In the genomic region with DNA sequence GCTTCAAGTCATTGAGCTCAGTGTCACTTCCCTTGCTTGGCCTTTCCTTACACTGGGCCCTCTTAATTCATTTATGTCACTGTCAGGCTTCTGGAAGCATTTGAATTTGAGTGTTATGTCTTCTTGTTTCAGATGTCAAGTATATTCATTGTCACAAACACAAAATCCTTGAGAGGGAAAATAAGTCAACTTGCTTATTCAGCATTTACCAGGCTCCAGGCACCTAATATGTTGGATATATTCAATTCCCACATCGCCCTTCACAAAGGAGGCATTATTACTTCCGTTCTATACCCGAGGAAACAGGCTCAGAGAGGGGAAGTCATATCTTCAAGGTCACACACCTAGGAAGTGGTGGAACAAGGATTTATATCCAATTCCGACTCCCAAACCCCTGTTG, we compare ENCODE assay signal across 31 cellular contexts.
"Had no signal": no experiment of that assay in that cellular context is flagged by ENCODE, and none has a peak within 500 bp of the region (broad histone marks: within the 10 kb centered on the region; RNA-seq: fewer than 3 reads in every experiment).

No MANE protein-coding gene starts in this region.

- DNase-seq: naive B cell; naive thymus-derived CD8-positive, alpha-beta T cell; nephron progenitor cell; occipital lobe; ovary; posterior cingulate gyrus; psoas muscle; right cardiac atrium; spleen; stimulated activated CD4-positive, alpha-beta T cell treated with anti-CD3 and anti-CD28 coated beads, Interleukin-12 subunit alpha, Interleukin-12 subunit beta, amount 100 ng/mL, for 4 hours; stimulated activated CD4-positive, alpha-beta T cell treated with anti-CD3 and anti-CD28 coated beads, Interleukin-1b, Interleukin-23, amount 100 ng/mL, for 48 hours; stimulated activated CD4-positive, alpha-beta T cell treated with anti-CD3 and anti-CD28 coated beads, Interleukin-4, amount 100 ng/mL, for 1 hour; stimulated activated CD4-positive, alpha-beta T cell treated with anti-CD3 and anti-CD28 coated beads, Interleukin-4, amount 100 ng/mL, for 4 hours; stimulated activated CD8-positive, alpha-beta memory T cell treated with anti-CD3 and anti-CD28 coated beads, Interleukin-4, amount 100 ng/mL, for 48 hours; stimulated activated naive CD4-positive, alpha-beta T cell; stimulated activated naive CD8-positive, alpha-beta T cell treated with anti-CD3 and anti-CD28 coated beads, Interleukin-15, amount 100 ng/mL, for 72 hours; stimulated activated naive CD8-positive, alpha-beta T cell treated with anti-CD3 and anti-CD28 coated beads, Interleukin-15, Interleukin-2, amounts not matched to agents 100 U/mL and 50 U/mL, for 24 hours; substantia nigra; testis; trophoblast cell; upper lobe of left lung had no signal

- H3K27me3 ChIP-seq: ovary, testis, tibial nerve, upper lobe of left lung, vagina had no signal

- H3K9ac ChIP-seq: parathyroid adenoma had no signal

- H3K4me3 ChIP-seq: ovary, psoas muscle, skin epidermis, smooth muscle cell, spleen, suprapubic skin, testis, tibial nerve, upper lobe of left lung, vagina had no signal

- H3K9me3 ChIP-seq: ovary, psoas muscle, spleen, suprapubic skin, testis, tibial nerve, upper lobe of left lung, vagina had no signal

- H3K27ac ChIP-seq: ovary, parathyroid adenoma, psoas muscle, skin epidermis, spleen, suprapubic skin, testis, tibial nerve, upper lobe of left lung, vagina had no signal

- FAIRE-seq: urothelium cell line had no signal

- H3K79me2 ChIP-seq: parathyroid adenoma had no signal

- H3K36me3 ChIP-seq: ovary, spleen, suprapubic skin, tibial nerve, upper lobe of left lung, vagina had no signal

- H3K4me1 ChIP-seq: parathyroid adenoma, psoas muscle, spleen, testis had no signal

- ATAC-seq: naive thymus-derived CD8-positive, alpha-beta T cell; natural killer cell treated with Interleukin-12 subunit alpha and Interleukin-12 subunit beta and Interleukin-15 and Interleukin-18, amount 100 ng/mL, for 72 hours; psoas muscle; right cardiac atrium; sciatic nerve; stimulated activated memory B cell treated with anti-CD40 and anti-IgM and Interleukin-4, amounts not matched to agents 10 μg/mL and 1 μg/mL and 100 μg/mL, for 72 hours; stimulated activated naive CD8-positive, alpha-beta T cell treated with anti-CD3 and anti-CD28 coated beads, Interleukin-15, amount 100 ng/mL, for 72 hours; stimulated activated naive CD8-positive, alpha-beta T cell treated with anti-CD3 and anti-CD28 coated beads, Interleukin-15, Interleukin-2, amounts not matched to agents 100 U/mL and 50 U/mL, for 24 hours had no signal

- H3K4me2 ChIP-seq: smooth muscle cell had no signal

- H2AFZ ChIP-seq: parathyroid adenoma had no signal
